In genomic region chr10:123614888-123615287, GRCh38 we compare ENCODE assay signal across 9 cellular contexts. TPM values are rescaled to one million over a fixed set of nuclear protein-coding genes. Genes with fewer than 3 reads are reported as not detected.
DNase-seq lines count a peak whose midpoint lies in the region; ATAC-seq and TF ChIP-seq lines count a peak whose summit lies in the region.
"Had no signal": no experiment of that assay in that cellular context is flagged by ENCODE, and none has a peak within 500 bp of the region (broad histone marks: within the 10 kb centered on the region; RNA-seq: fewer than 3 reads in every experiment).

No MANE protein-coding gene starts in this region.

- H4K20me1 ChIP-seq in IMR-90 (ENCODE audit: insufficient read depth, low read length) = no peaks in the 10 kb centered on the region

- H3K27me3 ChIP-seq in IMR-90 (ENCODE audit: control insufficient read depth, insufficient read depth, low read length) = no peaks in the 10 kb centered on the region

- H4K8ac ChIP-seq in IMR-90 (ENCODE audit: low read depth in 2 of 2, low read length in 2 of 2) = no peak overlapping the region

- H3K9ac ChIP-seq in IMR-90 (ENCODE audit: low read depth, low read length) = no peak overlapping the region

- no peak overlapping the region for H3K23ac ChIP-seq in IMR-90 (ENCODE audit: low read depth, low read length)

- no peak for ATAC-seq in IMR-90 (ENCODE audit: low read depth)
- peak; percentile 69 for ATAC-seq in activated CD8-positive, alpha-beta T cell treated with anti-CD3 and anti-CD28 coated beads, Interleukin-2, amount 10 ng/mL, durations not matched to agents 7 days and 5 days
- no peak for ATAC-seq in HG03457 (IDR thresholded peaks at IDR 0.05; ENCODE audit: unreplicated experiment)
- no peak for ATAC-seq in HG02852 (IDR thresholded peaks at IDR 0.05; ENCODE audit: unreplicated experiment)

- no peaks in the 10 kb centered on the region for H3K4me1 Mint-ChIP-seq in activated CD8-positive, alpha-beta T cell treated with anti-CD3 and anti-CD28 coated beads, Interleukin-2, amount 10 ng/mL, durations not matched to agents 7 days and 5 days (ENCODE audit: low read depth)
- H3K4me1 Mint-ChIP-seq: activated naive CD4-positive, alpha-beta T cell treated with anti-CD3 and anti-CD28 coated beads, Interleukin-2, amount 50 U/mL, for 24 hours had no signal

- peak overlapping the region; percentile 48 for H2AK9ac ChIP-seq in IMR-90 (replicated peaks; ENCODE audit: low read depth, low read length, poor library complexity)

- no TSS peak for BruUV-seq in IMR-90 (replicated peaks; lab: Mats Ljungman, UMichigan)

- H2BK5ac ChIP-seq in IMR-90 (ENCODE audit: low read depth, low read length, poor library complexity, severe bottlenecking) = no peak overlapping the region

- H3K9me3 Mint-ChIP-seq in activated CD8-positive, alpha-beta T cell treated with anti-CD3 and anti-CD28 coated beads, Interleukin-2, amount 10 ng/mL, durations not matched to agents 7 days and 5 days (ENCODE audit: insufficient read depth) = no peaks in the 10 kb centered on the region
- H3K9me3 Mint-ChIP-seq: activated naive CD4-positive, alpha-beta T cell treated with anti-CD3 and anti-CD28 coated beads, Interleukin-2, amount 50 U/mL, for 24 hours had no signal

- H3K4me2 ChIP-seq in IMR-90 (ENCODE audit: low read depth, low read length) = no peak overlapping the region

- DNase-seq in CD1c-positive myeloid dendritic cell (ENCODE audit: extremely low spot score) (peak; percentile 32), IMR-90 (peak; percentile 7), fibroblast of villous mesenchyme (ENCODE audit: low read depth) (peak; percentile 34), posterior vena cava (ENCODE audit: low spot score) (peak; percentile 85), NCI-H2107 (lab: John Stamatoyannopoulos, UW) (no peak)
- DNase-seq in activated CD8-positive, alpha-beta T cell treated with anti-CD3 and anti-CD28 coated beads, Interleukin-2, amount 10 ng/mL, durations not matched to agents 7 days and 5 days = peak; percentile 75

- H2AK5ac ChIP-seq in IMR-90 (ENCODE audit: low read depth, low read length) = no peak overlapping the region

- H3K36me3 Mint-ChIP-seq in activated CD8-positive, alpha-beta T cell treated with anti-CD3 and anti-CD28 coated beads, Interleukin-2, amount 10 ng/mL, durations not matched to agents 7 days and 5 days (ENCODE audit: low read depth) = no peaks in the 10 kb centered on the region
- H3K36me3 Mint-ChIP-seq: activated naive CD4-positive, alpha-beta T cell treated with anti-CD3 and anti-CD28 coated beads, Interleukin-2, amount 50 U/mL, for 24 hours had no signal

- H2BK20ac ChIP-seq in IMR-90 (ENCODE audit: low read depth, low read length) = no peak overlapping the region

- H3K14ac ChIP-seq in IMR-90 (replicated peaks; ENCODE audit: low read depth, low read length) = no peak overlapping the region

- H3K4ac ChIP-seq in IMR-90 (ENCODE audit: low read depth, low read length) = no peak overlapping the region

- no peaks in the 10 kb centered on the region for H3K79me1 ChIP-seq in IMR-90 (ENCODE audit: low read depth in 1 of 2, low read length in 2 of 2)

- no peak overlapping the region for H2BK15ac ChIP-seq in IMR-90 (ENCODE audit: low read depth, low read length)

- TF ChIP-seq RAD21 in IMR-90 (IDR thresholded peaks at IDR 0.05; ENCODE audit: low read length) = no peak

- no peak overlapping the region for H3K27ac ChIP-seq in IMR-90 (ENCODE audit: insufficient read depth, low read length)

- H3K4me3 ChIP-seq in IMR-90 (ENCODE audit: insufficient read depth, low read depth, low read length) = no peak overlapping the region
- no peak overlapping the region for H3K4me3 ChIP-seq in fibroblast of villous mesenchyme (ENCODE audit: low read depth, low read length)

- H3K27me3 Mint-ChIP-seq in activated CD8-positive, alpha-beta T cell treated with anti-CD3 and anti-CD28 coated beads, Interleukin-2, amount 10 ng/mL, durations not matched to agents 7 days and 5 days (ENCODE audit: low read depth) = no peaks in the 10 kb centered on the region

- intact Hi-C loops in IMR-90 (cut with micrococcal nuclease) (no loop called here), posterior vena cava (cut with DNase I) (no loop called here)

- TF ChIP-seq CTCF in IMR-90 (conservative IDR thresholded peaks at IDR 0.05; ENCODE audit: low read depth, low read length) = no peak
- TF ChIP-seq CTCF in fibroblast of villous mesenchyme (IDR thresholded peaks at IDR 0.05; ENCODE audit: insufficient read depth, low read depth, low read length) = no peak

- peaks cover 32% of the 10 kb centered on the region for H3K9me3 ChIP-seq in IMR-90 (ENCODE audit: control insufficient read depth, insufficient read depth, low read length)

- POLR2A ChIA-PET in IMR-90 (lab: Charles Lee; ENCODE audit: unreplicated experiment) = no interaction called here
- POLR2A ChIA-PET in activated CD8-positive, alpha-beta T cell treated with anti-CD3 and anti-CD28 coated beads, Interleukin-2, amount 10 ng/mL, durations not matched to agents 7 days and 5 days (lab: Charles Lee) = no interaction called here

- no peak overlapping the region for H4K91ac ChIP-seq in IMR-90 (ENCODE audit: insufficient read depth, low read depth, low read length)

- no peak overlapping the region for H3K56ac ChIP-seq in IMR-90 (ENCODE audit: extremely low read depth, insufficient read depth, low read length)

- dilution Hi-C loops in IMR-90 (cut with HindIII; ENCODE audit: low sequenced_read_pairs, unreplicated experiment) = no loop called here

- H2BK120ac ChIP-seq in IMR-90 (ENCODE audit: low read depth, low read length) = no peak overlapping the region

- no peak overlapping the region for H4K5ac ChIP-seq in IMR-90 (ENCODE audit: low read depth, low read length)

- in situ Hi-C loops in IMR-90 (cut with MboI; ENCODE audit: low sequenced_read_pairs) = no loop called here

- H3K18ac ChIP-seq in IMR-90 (ENCODE audit: low read depth, low read length) = no peak overlapping the region

- H3K36me3 ChIP-seq in IMR-90 (ENCODE audit: control insufficient read depth, insufficient read depth, low read length) = no peaks in the 10 kb centered on the region

- H3K4me3 Mint-ChIP-seq in activated CD8-positive, alpha-beta T cell treated with anti-CD3 and anti-CD28 coated beads, Interleukin-2, amount 10 ng/mL, durations not matched to agents 7 days and 5 days = no peak overlapping the region
- H3K4me3 Mint-ChIP-seq: activated naive CD4-positive, alpha-beta T cell treated with anti-CD3 and anti-CD28 coated beads, Interleukin-2, amount 50 U/mL, for 24 hours had no signal

- CTCF ChIA-PET in IMR-90 (lab: Yijun Ruan, JAX) = no interaction called here
- CTCF ChIA-PET in activated CD8-positive, alpha-beta T cell treated with anti-CD3 and anti-CD28 coated beads, Interleukin-2, amount 10 ng/mL, durations not matched to agents 7 days and 5 days (lab: Charles Lee) = no interaction called here

- no peak overlapping the region for H3K27ac Mint-ChIP-seq in activated CD8-positive, alpha-beta T cell treated with anti-CD3 and anti-CD28 coated beads, Interleukin-2, amount 10 ng/mL, durations not matched to agents 7 days and 5 days
- H3K27ac Mint-ChIP-seq: activated naive CD4-positive, alpha-beta T cell treated with anti-CD3 and anti-CD28 coated beads, Interleukin-2, amount 50 U/mL, for 24 hours had no signal

- TF ChIP-seq POLR2A in IMR-90 (IDR thresholded peaks at IDR 0.05; ENCODE audit: low read depth, low read length) = no peak

- H3K9me1 ChIP-seq in IMR-90 (ENCODE audit: insufficient read depth, low read length) = no peaks in the 10 kb centered on the region

- H3K4me1 ChIP-seq in IMR-90 (ENCODE audit: control insufficient read depth, insufficient read depth, low read length) = no peaks in the 10 kb centered on the region

- WGBS in IMR-90 (ENCODE audit: extremely low coverage in 2 of 2, insufficient read length in 1 of 2), 2 experiments = no CpG with 5 or more reads among the region's 12 CpGs

- no peak overlapping the region for H2AFZ ChIP-seq in IMR-90 (replicated peaks; ENCODE audit: low read length, poor library complexity)

TF ChIP-seq in IMR-90, 13 proteins besides CTCF, POLR2A, EP300 and RAD21:
- TF ChIP-seq MAFK (IDR thresholded peaks at IDR 0.05; ENCODE audit: low read depth, low read length) (no peak), CEBPB (IDR thresholded peaks at IDR 0.05; ENCODE audit: low read depth, low read length) (peak; percentile 51; the same call in 1 of the 2 replicates), RCOR1 (IDR thresholded peaks at IDR 0.05; ENCODE audit: insufficient replicate concordance, low read length) (no peak), MXI1 (IDR thresholded peaks at IDR 0.05; ENCODE audit: borderline replicate concordance, low read depth, low read length) (no peak), USF2 (IDR thresholded peaks at IDR 0.05; ENCODE audit: low read depth, low read length) (no peak)

RNA-seq across cellular contexts. Expression of gene GPR26, which starts 51.3 kb away (rescaled TPM):
- total RNA-seq in IMR-90 (2012; rRNA removed) = not detected in 2 replicates
- polyA plus RNA-seq in IMR-90 (2012; rRNA removed) = not detected in 2 replicates
- not detected in 2 replicates for polyA plus RNA-seq in IMR-90 (2012; cell fraction: cytosol; rRNA removed)
- not detected in 2 replicates for polyA plus RNA-seq in IMR-90 (2012; cell fraction: nucleus; rRNA removed; ENCODE audit: low replicate concordance)
- not detected for total RNA-seq in activated CD8-positive, alpha-beta T cell treated with anti-CD3 and anti-CD28 coated beads, Interleukin-2, amount 10 ng/mL, durations not matched to agents 7 days and 5 days
- total RNA-seq in fibroblast of villous mesenchyme = not detected in 2 replicates
- total RNA-seq in posterior vena cava = not detected
